Comparison of ENCODE assay signal across 1 cellular context in genomic region chr9:132354645-132355355, GRCh38.
A peak's percentile ranks its signal among the peaks of the same experiment; 100 is the strongest.
TF ChIP-seq lines count a peak whose summit lies in the region.

TSS of gene SETX (minus strand) at chr9:132354986. CDS start at chr9:132349428, 5,558 bp downstream.

TF ChIP-seq in HepG2, 621 proteins besides CTCF, POLR2A, EP300 and RAD21 (continued from another document and continues in another):
- TF ChIP-seq SKIL (CRISPR knock-in tag; IDR thresholded peaks at IDR 0.05; ENCODE audit: borderline replicate concordance) (no peak), ZNF317 (CRISPR knock-in tag; IDR thresholded peaks at IDR 0.05) (no peak), CEBPZ (IDR thresholded peaks at IDR 0.05; ENCODE audit: low read length) (no peak), ARNT (IDR thresholded peaks at IDR 0.05) (no peak), HHEX (CRISPR knock-in tag; IDR thresholded peaks at IDR 0.05) (no peak), ATF7-NPFF (CRISPR knock-in tag; IDR thresholded peaks at IDR 0.05; ENCODE audit: low read depth) (peak; percentile 88), ZNF468 (CRISPR knock-in tag; IDR thresholded peaks at IDR 0.05) (no peak), CCDC6 (CRISPR knock-in tag; IDR thresholded peaks at IDR 0.05) (no peak), ZNF660 (CRISPR knock-in tag; IDR thresholded peaks at IDR 0.05; ENCODE audit: borderline replicate concordance, low read depth) (no peak), ZNF879 (CRISPR knock-in tag; IDR thresholded peaks at IDR 0.05) (no peak), ZNF770 (CRISPR knock-in tag; IDR thresholded peaks at IDR 0.05) (no peak), BCL6 (CRISPR knock-in tag; IDR thresholded peaks at IDR 0.05) (peak; percentile 21; the same call in 1 of the 2 replicates), ZNF543 (CRISPR knock-in tag; IDR thresholded peaks at IDR 0.05) (no peak), ZNF354B (CRISPR knock-in tag; IDR thresholded peaks at IDR 0.05) (no peak), SMYD3 (CRISPR knock-in tag; IDR thresholded peaks at IDR 0.05) (no peak), SATB2 (CRISPR knock-in tag; IDR thresholded peaks at IDR 0.05) (0 out of 2 replicates have a peak, but pooled peaks have one; percentile 25), SALL2 (CRISPR knock-in tag; IDR thresholded peaks at IDR 0.05) (peak; percentile 36; the same call in 1 of the 2 replicates), ZNF232 (CRISPR knock-in tag; IDR thresholded peaks at IDR 0.05; ENCODE audit: borderline replicate concordance) (peak; percentile 61; the same call in 1 of the 2 replicates), MYPOP (CRISPR knock-in tag; IDR thresholded peaks at IDR 0.05) (no peak), DDIT3 (CRISPR knock-in tag; IDR thresholded peaks at IDR 0.05) (no peak), IRF9 (CRISPR knock-in tag; IDR thresholded peaks at IDR 0.05; ENCODE audit: borderline replicate concordance) (peak; percentile 60; the same call in 1 of the 2 replicates), RNF2 (conservative IDR thresholded peaks at IDR 0.05; ENCODE audit: low read depth) (peak; percentile 64; the same call in 1 of the 2 replicates), ZKSCAN5 (CRISPR knock-in tag; IDR thresholded peaks at IDR 0.05) (no peak), ZNF781 (CRISPR knock-in tag; IDR thresholded peaks at IDR 0.05; ENCODE audit: borderline replicate concordance, not compliant biosample characterization) (no peak), HOXA9 (CRISPR knock-in tag; IDR thresholded peaks at IDR 0.05; ENCODE audit: borderline replicate concordance) (peak; percentile 42; the same call in 1 of the 2 replicates), ZNF446 (CRISPR knock-in tag; IDR thresholded peaks at IDR 0.05) (no peak), MATR3 (CRISPR knock-in tag; IDR thresholded peaks at IDR 0.05) (no peak), ZNF687 (CRISPR knock-in tag; IDR thresholded peaks at IDR 0.05) (peak; percentile 84), ZNF891 (CRISPR knock-in tag; IDR thresholded peaks at IDR 0.05) (peak; percentile 69; the same call in 1 of the 2 replicates), NFKB2 (CRISPR knock-in tag; IDR thresholded peaks at IDR 0.05; ENCODE audit: borderline replicate concordance) (peak; percentile 72; the same call in 1 of the 2 replicates), RARG (CRISPR knock-in tag; IDR thresholded peaks at IDR 0.05; ENCODE audit: low read depth) (no peak), TEF (CRISPR knock-in tag; IDR thresholded peaks at IDR 0.05) (no peak), MED1 (CRISPR knock-in tag; IDR thresholded peaks at IDR 0.05) (peak; percentile 61), FUBP1 (CRISPR knock-in tag; IDR thresholded peaks at IDR 0.05; ENCODE audit: borderline replicate concordance) (no peak), NFYC (CRISPR knock-in tag; IDR thresholded peaks at IDR 0.05) (peak; percentile 82), RCOR2 (CRISPR knock-in tag; IDR thresholded peaks at IDR 0.05) (no peak), ZNF136 (CRISPR knock-in tag; IDR thresholded peaks at IDR 0.05; ENCODE audit: low read depth) (no peak), KAT8 (CRISPR knock-in tag; IDR thresholded peaks at IDR 0.05) (peak; percentile 70), CERS6 (CRISPR knock-in tag; IDR thresholded peaks at IDR 0.05) (no peak), PTBP1 (IDR thresholded peaks at IDR 0.05; ENCODE audit: low read depth, low read length, poor library complexity, severe bottlenecking) (no peak), ZNF878 (CRISPR knock-in tag; IDR thresholded peaks at IDR 0.05) (no peak), NFE2L2 (IDR thresholded peaks at IDR 0.05; ENCODE audit: low read length) (no peak), ZFP36L1 (CRISPR knock-in tag; IDR thresholded peaks at IDR 0.05) (0 out of 2 replicates have a peak, but pooled peaks have one; percentile 17), KDM3A (CRISPR knock-in tag; IDR thresholded peaks at IDR 0.05; ENCODE audit: low read depth) (no peak), ZNF30 (CRISPR knock-in tag; IDR thresholded peaks at IDR 0.05) (no peak), POLR2AphosphoS2 (IDR thresholded peaks at IDR 0.05; ENCODE audit: low read depth, low read length) (no peak)
